ENCODE assay signal across 33 cellular contexts in the genomic region with DNA sequence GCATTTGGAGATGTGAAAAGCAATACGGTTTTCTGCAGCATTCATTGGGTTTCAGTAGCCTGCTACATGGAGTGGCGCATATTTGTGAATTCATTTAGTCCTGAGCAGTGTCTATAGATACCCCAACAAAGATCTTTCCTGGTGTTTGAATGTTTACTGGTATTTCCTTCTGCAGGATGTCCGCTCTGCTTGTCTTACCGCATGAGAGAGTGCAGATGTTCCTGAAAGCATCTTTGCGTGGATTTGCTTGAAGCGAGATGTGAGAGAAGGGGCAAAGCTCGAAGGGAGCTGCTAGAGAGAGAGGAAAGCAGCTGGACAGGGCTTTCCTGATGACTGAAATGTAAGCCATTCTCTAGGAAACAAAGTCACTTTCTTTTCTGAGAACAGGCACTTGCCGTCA. TPM values are rescaled to one million over a fixed set of nuclear protein-coding genes. Genes with fewer than 3 reads are reported as not detected.
DNase-seq lines count a peak whose midpoint lies in the region; ATAC-seq and TF ChIP-seq lines count a peak whose summit lies in the region.
"Had no signal": no experiment of that assay in that cellular context is flagged by ENCODE, and none has a peak within 500 bp of the region (broad histone marks: within the 10 kb centered on the region; RNA-seq: fewer than 3 reads in every experiment).

No MANE protein-coding gene starts in this region.

- H3K4me1 Mint-ChIP-seq in naive B cell (peaks cover 21 to 27% (median 23%) of the 10 kb centered on the region in 3 donors), chondrocyte (ENCODE audit: low read depth) (peaks cover 29% of the 10 kb centered on the region)

- H3K27ac Mint-ChIP-seq in naive B cell = peak overlapping the region in 4 of 6 donors; percentile 1 to 58 (median 11)
- H3K27ac Mint-ChIP-seq in chondrocyte (ENCODE audit: unreplicated experiment) = no peak overlapping the region
- H3K27ac Mint-ChIP-seq: activated naive CD8-positive, alpha-beta T cell treated with anti-CD3 and anti-CD28 coated beads for 36 hours; effector memory CD8-positive, alpha-beta T cell; IgD-negative memory B cell; T-helper 2 cell treated with Interferon-gamma antibody and Interleukin-4, amounts not matched to agents 5 μg/mL and 100 μg/mL, for 36 hours had no signal

- no peaks in the 10 kb centered on the region for H3K27me3 Mint-ChIP-seq in naive B cell
- no peaks in the 10 kb centered on the region for H3K27me3 Mint-ChIP-seq in chondrocyte (ENCODE audit: low read depth)
- H3K27me3 Mint-ChIP-seq: IgD-negative memory B cell had no signal

- DNase-seq in naive B cell (peak; percentile 4), chondrocyte (ENCODE audit: low spot score) (no peak), midbrain (lab: John Stamatoyannopoulos, UW) (no peak), foreskin melanocyte (no peak)
- DNase-seq in activated CD4-positive, alpha-beta T cell treated with anti-CD3 and anti-CD28 coated beads, Interleukin-2, amount 50 U/mL, for 4 hours = no peak
- DNase-seq: activated naive CD8-positive, alpha-beta T cell treated with anti-CD3 and anti-CD28 coated beads for 36 hours; activated T-cell treated with anti-CD3 and anti-CD28 coated beads for 4 hours; aorta; DMS153; effector memory CD8-positive, alpha-beta T cell; erythroblast; GOT3; head of caudate nucleus; kidney glomerular epithelial cell; mucosa of descending colon; NCI-H1048; NCI-H1694; NCI-H2171 treated with DMSO at 0.1 percent for 48 hours; NCI-H510A treated with DMSO at 0.1 percent for 48 hours; Right ventricle myocardium superior; stimulated activated CD4-positive, alpha-beta T cell treated with anti-CD3 and anti-CD28 coated beads, Interleukin-1b, Interleukin-23, amount 100 ng/mL, for 48 hours; stimulated activated CD8-positive, alpha-beta memory T cell treated with anti-CD3 and anti-CD28 coated beads, Interleukin-4, amount 100 ng/mL, for 48 hours; transverse colon had no signal

- H3K4me3 Mint-ChIP-seq in naive B cell (peak overlapping the region in 7 of 8 donors; percentile 3 to 80 (median 48)), chondrocyte (ENCODE audit: unreplicated experiment) (no peak overlapping the region)
- H3K4me3 Mint-ChIP-seq: activated naive CD8-positive, alpha-beta T cell treated with anti-CD3 and anti-CD28 coated beads for 36 hours; effector memory CD8-positive, alpha-beta T cell; IgD-negative memory B cell; T-helper 2 cell treated with Interferon-gamma antibody and Interleukin-4, amounts not matched to agents 5 μg/mL and 100 μg/mL, for 36 hours had no signal

- no peak for TF ChIP-seq CTCF in chondrocyte (IDR thresholded peaks at IDR 0.05)

- no peaks in the 10 kb centered on the region for H3K9me3 Mint-ChIP-seq in naive B cell
- H3K9me3 Mint-ChIP-seq in chondrocyte (ENCODE audit: low read depth) = peaks cover 4% of the 10 kb centered on the region
- H3K9me3 Mint-ChIP-seq: activated naive CD8-positive, alpha-beta T cell treated with anti-CD3 and anti-CD28 coated beads for 36 hours; effector memory CD8-positive, alpha-beta T cell; IgD-negative memory B cell; T-helper 2 cell treated with Interferon-gamma antibody and Interleukin-4, amounts not matched to agents 5 μg/mL and 100 μg/mL, for 36 hours had no signal

- ATAC-seq in GM18505 (IDR thresholded peaks at IDR 0.05; ENCODE audit: unreplicated experiment) = peak; percentile 48
- peak; percentile 57 for ATAC-seq in GM19467 (IDR thresholded peaks at IDR 0.05; ENCODE audit: unreplicated experiment)
- peak; percentile 49 for ATAC-seq in HG02852 (IDR thresholded peaks at IDR 0.05; ENCODE audit: unreplicated experiment)
- ATAC-seq in naive B cell (ENCODE audit: low read depth in 2 of 2) = peak; percentile 48 to 65
- ATAC-seq: effector memory CD8-positive, alpha-beta T cell; mucosa of descending colon had no signal

- TF ChIP-seq POLR2A in GM18505 (IDR thresholded peaks at IDR 0.05; ENCODE audit: borderline replicate concordance, extremely low read depth, insufficient read depth, insufficient read length) = no peak

- H3K36me3 Mint-ChIP-seq in naive B cell = no peaks in the 10 kb centered on the region
- no peaks in the 10 kb centered on the region for H3K36me3 Mint-ChIP-seq in chondrocyte (ENCODE audit: low read depth)
- H3K36me3 Mint-ChIP-seq: activated naive CD8-positive, alpha-beta T cell treated with anti-CD3 and anti-CD28 coated beads for 36 hours; IgD-negative memory B cell had no signal

RNA-seq across cellular contexts. Expression of a gene that starts 40.9 kb away (rescaled TPM):
- not detected for polyA plus RNA-seq in naive B cell (ENCODE audit: low read depth in 6 of 6)
- total RNA-seq in chondrocyte = not detected in 3 replicates
- total RNA-seq: A673; activated naive CD8-positive, alpha-beta T cell treated with anti-CD3 and anti-CD28 coated beads for 36 hours; fibroblast of villous mesenchyme; mucosa of descending colon; right atrium auricular region; Right ventricle myocardium superior; smooth muscle cell; transverse colon had no signal
- polyA plus RNA-seq: aorta, IgD-negative memory B cell, lung, smooth muscle cell had no signal
